In the genomic region with DNA sequence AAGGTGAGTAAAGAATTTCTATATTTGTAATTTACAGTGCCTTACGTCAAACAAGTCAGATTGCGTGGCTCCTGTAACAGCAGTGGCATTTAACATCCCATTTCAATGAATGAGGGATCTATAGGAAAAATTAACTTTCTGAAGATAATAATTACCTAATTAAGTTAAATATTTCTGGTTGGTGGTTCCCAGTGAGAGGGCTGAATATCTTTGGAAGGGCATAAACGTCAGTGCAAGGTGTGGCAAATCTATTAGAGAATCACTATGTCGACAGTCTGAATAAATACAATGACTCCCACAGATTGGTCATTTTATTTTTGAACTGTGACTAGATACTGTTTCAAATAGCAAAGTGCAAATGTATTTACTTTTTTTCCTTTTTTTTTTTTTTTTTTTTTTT, we compare ENCODE assay signal across 22 cellular contexts.
"Had no signal": no experiment of that assay in that cellular context is flagged by ENCODE, and none has a peak within 500 bp of the region (broad histone marks: within the 10 kb centered on the region; RNA-seq: fewer than 3 reads in every experiment).

No MANE protein-coding gene starts in this region.

- H3K9me3 Mint-ChIP-seq: activated naive CD4-positive, alpha-beta T cell treated with anti-CD3 and anti-CD28 coated beads, Interleukin-2, amount 50 U/mL, for 24 hours; activated T-helper 1 cell treated with anti-CD3 and anti-CD28 coated beads, Interleukin-12 subunit alpha, Interleukin-12 subunit beta, Interleukin-2, Interleukin-4 antibody, amounts not matched to agents 30 ng/mL and 10 ng/mL and 1 ng/mL, durations not matched to agents 14 hours and 24 hours and 36 hours; T-helper 1 cell treated with Interleukin-12 subunit alpha and Interleukin-12 subunit beta and Interleukin-4 antibody, amounts not matched to agents 30 μg/mL and 1 μg/mL, for 36 hours had no signal

- H3K27ac Mint-ChIP-seq: activated CD8-positive, alpha-beta T cell treated with anti-CD3 and anti-CD28 coated beads, Interleukin-2, amount 10 ng/mL, durations not matched to agents 7 days and 5 days; activated naive CD4-positive, alpha-beta T cell treated with anti-CD3 and anti-CD28 coated beads, Interleukin-2, amount 50 U/mL, for 24 hours; activated T-helper 1 cell treated with anti-CD3 and anti-CD28 coated beads, Interleukin-12 subunit alpha, Interleukin-12 subunit beta, Interleukin-2, Interleukin-4 antibody, amounts not matched to agents 30 ng/mL and 10 ng/mL and 1 ng/mL, durations not matched to agents 14 hours and 24 hours and 36 hours; T-helper 1 cell treated with Interleukin-12 subunit alpha and Interleukin-12 subunit beta and Interleukin-4 antibody, amounts not matched to agents 30 μg/mL and 1 μg/mL, for 36 hours had no signal

- DNase-seq: activated CD4-positive, alpha-beta T cell treated with anti-CD3 and anti-CD28 coated beads for 48 hours; activated CD4-positive, alpha-beta T cell treated with anti-CD3 and anti-CD28 coated beads, Interleukin-2, amount 50 U/mL, for 4 hours; activated CD4-positive, CD25-positive, alpha-beta regulatory T cell treated with anti-CD3 and anti-CD28 coated beads, Interleukin-2, amount 50 U/mL, for 72 hours; activated CD8-positive, alpha-beta memory T cell treated with anti-CD3 and anti-CD28 coated beads, Interleukin-2, amount 50 U/mL, for 48 hours; activated CD8-positive, alpha-beta T cell treated with anti-CD3 and anti-CD28 coated beads, Interleukin-2, amount 10 ng/mL, durations not matched to agents 7 days and 5 days; activated effector memory CD4-positive, alpha-beta T cell treated with Interleukin-2 at 50 U/mL for 16 hours; activated naive CD4-positive, alpha-beta T cell; activated T-cell treated with anti-CD3 and anti-CD28 coated beads, Interleukin-2, amount 50 U/mL, for 1 hour; amygdala; brain microvascular endothelial cell; MM.1S; NCI-H187 treated with DMSO at 0.1 percent for 48 hours; NCI-H226; NCI-H510A; NCI-H526 treated with DMSO at 0.1 percent for 48 hours; PC-3; SHP77 treated with DMSO at 0.1 percent for 48 hours had no signal

- H3K36me3 ChIP-seq: brain microvascular endothelial cell, cardiac muscle cell had no signal

- H3K4me3 ChIP-seq: cardiac muscle cell had no signal

- H3K27me3 Mint-ChIP-seq: activated naive CD4-positive, alpha-beta T cell treated with anti-CD3 and anti-CD28 coated beads, Interleukin-2, amount 50 U/mL, for 24 hours had no signal

- H3K36me3 Mint-ChIP-seq: activated naive CD4-positive, alpha-beta T cell treated with anti-CD3 and anti-CD28 coated beads, Interleukin-2, amount 50 U/mL, for 24 hours had no signal

- ATAC-seq: activated CD8-positive, alpha-beta T cell treated with anti-CD3 and anti-CD28 coated beads, Interleukin-2, amount 10 ng/mL, durations not matched to agents 7 days and 5 days; PC-3 had no signal

- H3K4me3 Mint-ChIP-seq: activated CD8-positive, alpha-beta T cell treated with anti-CD3 and anti-CD28 coated beads, Interleukin-2, amount 10 ng/mL, durations not matched to agents 7 days and 5 days; activated naive CD4-positive, alpha-beta T cell treated with anti-CD3 and anti-CD28 coated beads, Interleukin-2, amount 50 U/mL, for 24 hours; activated T-helper 1 cell treated with anti-CD3 and anti-CD28 coated beads, Interleukin-12 subunit alpha, Interleukin-12 subunit beta, Interleukin-2, Interleukin-4 antibody, amounts not matched to agents 30 ng/mL and 10 ng/mL and 1 ng/mL, durations not matched to agents 14 hours and 24 hours and 36 hours; T-helper 1 cell treated with Interleukin-12 subunit alpha and Interleukin-12 subunit beta and Interleukin-4 antibody, amounts not matched to agents 30 μg/mL and 1 μg/mL, for 36 hours had no signal

- H3K27ac ChIP-seq: brain microvascular endothelial cell, cardiac muscle cell, KMS-11 had no signal

- H3K27me3 ChIP-seq: brain microvascular endothelial cell, cardiac muscle cell had no signal
